21 cellular contexts compared by ENCODE assay signal in the genomic region with DNA sequence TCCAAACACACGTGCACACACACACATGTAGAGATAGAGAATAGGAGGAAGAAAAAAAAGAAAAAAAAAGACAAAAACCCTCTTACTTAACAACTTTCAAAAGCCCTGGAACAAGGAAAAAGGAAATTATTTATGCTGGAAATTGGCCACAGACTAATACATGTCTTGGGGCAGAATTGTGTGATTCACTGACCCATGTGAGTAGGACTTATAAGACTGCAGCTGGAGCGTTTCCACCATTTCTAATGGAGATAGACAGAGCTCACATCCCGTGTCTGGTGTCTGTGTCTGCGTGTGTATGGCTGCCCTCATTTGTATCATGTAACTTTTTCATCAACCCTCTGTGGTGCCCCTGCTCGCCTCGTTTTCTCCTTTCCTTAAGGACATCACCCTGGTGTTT.
DNase-seq lines count a peak whose midpoint lies in the region; ATAC-seq, FAIRE-seq and TF ChIP-seq lines count a peak whose summit lies in the region.
"Had no signal": no experiment of that assay in that cellular context is flagged by ENCODE, and none has a peak within 500 bp of the region (broad histone marks: within the 10 kb centered on the region; RNA-seq: fewer than 3 reads in every experiment).

No MANE protein-coding gene starts in this region.

- H3K4me3 ChIP-seq in IMR-90 (ENCODE audit: insufficient read depth, low read depth, low read length) (no peak overlapping the region), MG63 (no peak overlapping the region), bronchial epithelial cell (ENCODE audit: low read depth, low read length) (no peak overlapping the region)

- no peak overlapping the region for H3K27ac ChIP-seq in IMR-90 (ENCODE audit: insufficient read depth, low read length)

- H2AFZ ChIP-seq in IMR-90 (replicated peaks; ENCODE audit: low read length, poor library complexity), result no peak overlapping the region

- FAIRE-seq in bronchial epithelial cell (lab: Jason Lieb, UNC), result no peak
- FAIRE-seq: D721Med, G401.6, GM12891, GM19239, H1, HTR-8/SVneo had no signal

- CTCF ChIA-PET in IMR-90 (lab: Yijun Ruan, JAX), result interaction anchor here (0.6 kb wide), 1 partner anchor 10 kb away, joined by 3 read pairs; no protein-coding TSS in a partner anchor
- CTCF ChIA-PET in activated CD4-positive, alpha-beta memory T cell treated with anti-CD3 and anti-CD28 coated beads, Interleukin-2, amount 10 ng/mL, durations not matched to agents 7 days and 5 days (lab: Charles Lee), result no interaction called here

- DNase-seq in IMR-90 (peak; percentile 54), MG63 (peak; percentile 33), bronchial epithelial cell (ENCODE audit: low read depth) (peak; percentile 35), foreskin melanocyte (peak; percentile 73), amniotic stem cell (lab: John Stamatoyannopoulos, UW) (no peak), left cardiac atrium (no peak)
- DNase-seq in activated CD4-positive, alpha-beta memory T cell treated with anti-CD3 and anti-CD28 coated beads, Interleukin-2, amount 10 ng/mL, durations not matched to agents 7 days and 5 days, result no peak
- DNase-seq in T-helper 2 cell treated with Interferon-gamma antibody and Interleukin-4, amounts not matched to agents 5 μg/mL and 100 μg/mL, for 36 hours (ENCODE audit: low spot score), result no peak
- DNase-seq: ACHN; BE2C; C1 segment of cervical spinal cord; Caco-2; CD4-positive, CD25-positive, alpha-beta regulatory T cell; CD8-positive, alpha-beta memory T cell; H9 had no signal

- no peaks in the 10 kb centered on the region for H3K79me1 ChIP-seq in IMR-90 (ENCODE audit: low read depth in 1 of 2, low read length in 2 of 2)

- POLR2A ChIA-PET in IMR-90 (lab: Charles Lee; ENCODE audit: unreplicated experiment), result no interaction called here
- POLR2A ChIA-PET in activated CD4-positive, alpha-beta memory T cell treated with anti-CD3 and anti-CD28 coated beads, Interleukin-2, amount 10 ng/mL, durations not matched to agents 7 days and 5 days (lab: Charles Lee), result no interaction called here

- H4K20me1 ChIP-seq in IMR-90 (ENCODE audit: insufficient read depth, low read length), result no peaks in the 10 kb centered on the region

- H2BK15ac ChIP-seq in IMR-90 (ENCODE audit: low read depth, low read length), result no peak overlapping the region

- intact Hi-C loops in IMR-90 (cut with micrococcal nuclease), result no loop called here
- intact Hi-C loops in left cardiac atrium (cut with DNase I), result no loop called here

- H3K4me2 ChIP-seq in IMR-90 (ENCODE audit: low read depth, low read length), result no peak overlapping the region

- no peaks in the 10 kb centered on the region for H3K27me3 ChIP-seq in IMR-90 (ENCODE audit: control insufficient read depth, insufficient read depth, low read length)
- H3K27me3 ChIP-seq in MG63, result no peaks in the 10 kb centered on the region
- no peaks in the 10 kb centered on the region for H3K27me3 ChIP-seq in bronchial epithelial cell (ENCODE audit: control insufficient read depth, insufficient read depth, low read length)
- H3K27me3 ChIP-seq: BE2C had no signal

- dilution Hi-C loops in IMR-90 (cut with HindIII; ENCODE audit: low sequenced_read_pairs, unreplicated experiment), result no loop called here

- H3K4me3 Mint-ChIP-seq in activated CD4-positive, alpha-beta memory T cell treated with anti-CD3 and anti-CD28 coated beads, Interleukin-2, amount 10 ng/mL, durations not matched to agents 7 days and 5 days, result no peak overlapping the region
- no peak overlapping the region for H3K4me3 Mint-ChIP-seq in T-helper 2 cell treated with Interferon-gamma antibody and Interleukin-4, amounts not matched to agents 5 μg/mL and 100 μg/mL, for 36 hours
- H3K4me3 Mint-ChIP-seq: CD4-positive, CD25-positive, alpha-beta regulatory T cell; CD8-positive, alpha-beta memory T cell; H9 had no signal

- H3K36me3 Mint-ChIP-seq in activated CD4-positive, alpha-beta memory T cell treated with anti-CD3 and anti-CD28 coated beads, Interleukin-2, amount 10 ng/mL, durations not matched to agents 7 days and 5 days (ENCODE audit: low read depth), result no peaks in the 10 kb centered on the region
- H3K36me3 Mint-ChIP-seq in T-helper 2 cell treated with Interferon-gamma antibody and Interleukin-4, amounts not matched to agents 5 μg/mL and 100 μg/mL, for 36 hours (ENCODE audit: low read depth), result no peaks in the 10 kb centered on the region
- H3K36me3 Mint-ChIP-seq: CD4-positive, CD25-positive, alpha-beta regulatory T cell; CD8-positive, alpha-beta memory T cell had no signal

- TF ChIP-seq POLR2A in IMR-90 (IDR thresholded peaks at IDR 0.05; ENCODE audit: low read depth, low read length), result no peak

- H3K18ac ChIP-seq in IMR-90 (ENCODE audit: low read depth, low read length), result no peak overlapping the region

- no peaks in the 10 kb centered on the region for H3K4me1 ChIP-seq in IMR-90 (ENCODE audit: control insufficient read depth, insufficient read depth, low read length)
- H3K4me1 ChIP-seq: BE2C, Caco-2 had no signal

- H3K36me3 ChIP-seq in IMR-90 (ENCODE audit: control insufficient read depth, insufficient read depth, low read length) (no peaks in the 10 kb centered on the region), MG63 (no peaks in the 10 kb centered on the region), bronchial epithelial cell (ENCODE audit: control insufficient read depth, insufficient read depth, low read length) (no peaks in the 10 kb centered on the region)
- H3K36me3 ChIP-seq: BE2C had no signal

- H2AK9ac ChIP-seq in IMR-90 (replicated peaks; ENCODE audit: low read depth, low read length, poor library complexity), result no peak overlapping the region

- in situ Hi-C loops in IMR-90 (cut with MboI; ENCODE audit: low sequenced_read_pairs), result no loop called here

- H3K14ac ChIP-seq in IMR-90 (replicated peaks; ENCODE audit: low read depth, low read length), result no peak overlapping the region

- no peak overlapping the region for H2BK20ac ChIP-seq in IMR-90 (ENCODE audit: low read depth, low read length)

- no peak overlapping the region for H2BK120ac ChIP-seq in IMR-90 (ENCODE audit: low read depth, low read length)

- H2BK5ac ChIP-seq in IMR-90 (ENCODE audit: low read depth, low read length, poor library complexity, severe bottlenecking), result no peak overlapping the region

- no peak overlapping the region for H3K4ac ChIP-seq in IMR-90 (ENCODE audit: low read depth, low read length)

- H3K9me3 ChIP-seq in IMR-90 (ENCODE audit: control insufficient read depth, insufficient read depth, low read length), result peaks cover 3% of the 10 kb centered on the region; the same call in 1 of the 2 replicates
- no peaks in the 10 kb centered on the region for H3K9me3 ChIP-seq in MG63
- H3K9me3 ChIP-seq: BE2C, Caco-2 had no signal

- no peak overlapping the region for H4K5ac ChIP-seq in IMR-90 (ENCODE audit: low read depth, low read length)

- H4K8ac ChIP-seq in IMR-90 (ENCODE audit: low read depth in 2 of 2, low read length in 2 of 2), result no peak overlapping the region

- H3K9ac ChIP-seq in IMR-90 (ENCODE audit: low read depth, low read length), result no peak overlapping the region

- H3K9me1 ChIP-seq in IMR-90 (ENCODE audit: insufficient read depth, low read length), result no peaks in the 10 kb centered on the region

- no peak overlapping the region for H3K23ac ChIP-seq in IMR-90 (ENCODE audit: low read depth, low read length)

- H3K9me3 Mint-ChIP-seq in activated CD4-positive, alpha-beta memory T cell treated with anti-CD3 and anti-CD28 coated beads, Interleukin-2, amount 10 ng/mL, durations not matched to agents 7 days and 5 days, result no peaks in the 10 kb centered on the region
- H3K9me3 Mint-ChIP-seq in T-helper 2 cell treated with Interferon-gamma antibody and Interleukin-4, amounts not matched to agents 5 μg/mL and 100 μg/mL, for 36 hours, result peaks cover 3% of the 10 kb centered on the region
- H3K9me3 Mint-ChIP-seq: H9 had no signal

- no peak for TF ChIP-seq RAD21 in IMR-90 (IDR thresholded peaks at IDR 0.05; ENCODE audit: low read length)

- TF ChIP-seq CTCF in IMR-90 (conservative IDR thresholded peaks at IDR 0.05; ENCODE audit: low read depth, low read length), result no peak
- TF ChIP-seq CTCF in bronchial epithelial cell (IDR thresholded peaks at IDR 0.05; ENCODE audit: insufficient read depth, low read length, severe bottlenecking), result no peak

- no TSS peak for BruUV-seq in IMR-90 (replicated peaks; lab: Mats Ljungman, UMichigan)

- no peak overlapping the region for H3K27ac Mint-ChIP-seq in activated CD4-positive, alpha-beta memory T cell treated with anti-CD3 and anti-CD28 coated beads, Interleukin-2, amount 10 ng/mL, durations not matched to agents 7 days and 5 days
- no peak overlapping the region for H3K27ac Mint-ChIP-seq in T-helper 2 cell treated with Interferon-gamma antibody and Interleukin-4, amounts not matched to agents 5 μg/mL and 100 μg/mL, for 36 hours
- H3K27ac Mint-ChIP-seq: CD4-positive, CD25-positive, alpha-beta regulatory T cell; CD8-positive, alpha-beta memory T cell; H9 had no signal

- H2AK5ac ChIP-seq in IMR-90 (ENCODE audit: low read depth, low read length), result no peak overlapping the region

- ATAC-seq in IMR-90 (ENCODE audit: low read depth) (peak; percentile 37; the same call in 1 of the 2 replicates), left cardiac atrium (no peak)

- no CpG with 5 or more reads among the region's 6 CpGs for WGBS in IMR-90 (ENCODE audit: extremely low coverage in 2 of 2, insufficient read length in 1 of 2), 2 experiments

- no peak overlapping the region for H4K91ac ChIP-seq in IMR-90 (ENCODE audit: insufficient read depth, low read depth, low read length)

- H3K27me3 Mint-ChIP-seq in activated CD4-positive, alpha-beta memory T cell treated with anti-CD3 and anti-CD28 coated beads, Interleukin-2, amount 10 ng/mL, durations not matched to agents 7 days and 5 days, result peaks cover 2% of the 10 kb centered on the region
- H3K27me3 Mint-ChIP-seq in T-helper 2 cell treated with Interferon-gamma antibody and Interleukin-4, amounts not matched to agents 5 μg/mL and 100 μg/mL, for 36 hours (ENCODE audit: low read depth), result peaks cover 3% of the 10 kb centered on the region
- H3K27me3 Mint-ChIP-seq: CD4-positive, CD25-positive, alpha-beta regulatory T cell had no signal

- no peaks in the 10 kb centered on the region for H3K4me1 Mint-ChIP-seq in activated CD4-positive, alpha-beta memory T cell treated with anti-CD3 and anti-CD28 coated beads, Interleukin-2, amount 10 ng/mL, durations not matched to agents 7 days and 5 days
- H3K4me1 Mint-ChIP-seq in T-helper 2 cell treated with Interferon-gamma antibody and Interleukin-4, amounts not matched to agents 5 μg/mL and 100 μg/mL, for 36 hours (ENCODE audit: low read depth), result peaks cover 3% of the 10 kb centered on the region
- H3K4me1 Mint-ChIP-seq: CD4-positive, CD25-positive, alpha-beta regulatory T cell; CD8-positive, alpha-beta memory T cell; H9 had no signal

- no peak overlapping the region for H3K56ac ChIP-seq in IMR-90 (ENCODE audit: extremely low read depth, insufficient read depth, low read length)

TF ChIP-seq in IMR-90, 13 proteins besides CTCF, POLR2A, EP300 and RAD21 (continues in another document):
- TF ChIP-seq SMC3 (IDR thresholded peaks at IDR 0.05; ENCODE audit: low read depth, low read length) (no peak), NFE2L2 (IDR thresholded peaks at IDR 0.05; ENCODE audit: low read depth, low read length) (no peak), RCOR1 (IDR thresholded peaks at IDR 0.05; ENCODE audit: insufficient replicate concordance, low read length) (no peak)

Comparison
In these comparisons a context has a peak if more than half of its experiments do, and no peak if none do; other contexts are left out.
1. DNase-seq: peak in IMR-90 (single experiment), MG63 (single experiment), bronchial epithelial cell (single experiment) and foreskin melanocyte (single experiment); none in activated CD4-positive, alpha-beta memory T cell treated with anti-CD3 and anti-CD28 coated beads, Interleukin-2, amount 10 ng/mL, durations not matched to agents 7 days and 5 days (single experiment), amniotic stem cell (single experiment), left cardiac atrium (single experiment) and T-helper 2 cell treated with Interferon-gamma antibody and Interleukin-4, amounts not matched to agents 5 μg/mL and 100 μg/mL, for 36 hours (single experiment).